8 cellular contexts compared by ENCODE assay signal in the genomic region with DNA sequence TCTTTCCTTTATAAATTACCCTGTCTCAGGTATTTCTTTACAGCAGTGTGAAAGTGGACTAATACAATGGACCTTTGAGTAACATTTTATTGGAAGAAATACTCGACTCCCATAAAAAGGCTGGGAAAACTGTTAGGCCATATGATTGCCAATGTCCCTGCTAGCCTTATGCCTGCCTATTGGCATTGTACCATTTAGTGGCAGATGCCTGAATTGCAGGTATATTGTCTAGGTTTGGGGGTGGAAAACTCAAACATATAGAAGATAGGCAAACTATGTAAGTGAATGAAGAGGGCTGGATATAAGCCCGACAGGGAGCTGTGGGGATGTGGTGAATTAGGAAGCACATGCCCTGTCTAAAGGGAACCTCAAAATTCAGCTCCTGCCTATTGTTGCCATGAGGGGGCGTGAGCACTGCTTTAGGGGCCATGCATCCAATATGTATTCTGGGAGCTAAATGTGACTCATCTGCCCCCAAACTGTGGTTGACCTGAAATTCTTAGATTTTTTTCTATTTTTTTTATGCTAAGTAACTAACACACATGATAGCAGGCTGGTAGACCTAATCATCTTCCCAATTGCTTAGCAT.
DNase-seq lines count a peak whose midpoint lies in the region; ATAC-seq and TF ChIP-seq lines count a peak whose summit lies in the region.

No MANE protein-coding gene starts in this region.

- no peaks in the 10 kb centered on the region for H3K9me3 ChIP-seq in breast epithelium
- H3K9me3 ChIP-seq in MM.1S (replicated peaks; ENCODE audit: insufficient read depth, low read length), result no peaks in the 10 kb centered on the region
- no peaks in the 10 kb centered on the region for H3K9me3 ChIP-seq in CD4-positive, alpha-beta memory T cell (ENCODE audit: control insufficient read depth in 1 of 2, low read length in 2 of 2)

- H3K27ac Mint-ChIP-seq in MCF 10A (ENCODE audit: low read depth, unreplicated experiment), result no peak overlapping the region
- H3K27ac Mint-ChIP-seq in CD4-positive, alpha-beta memory T cell, result no peak overlapping the region

- H4K20me1 ChIP-seq in MM.1S (ENCODE audit: insufficient read depth, low read length), result no peaks in the 10 kb centered on the region

- no peaks in the 10 kb centered on the region for H3K9me2 ChIP-seq in MM.1S (replicated peaks; ENCODE audit: insufficient read depth, low read length)

- no peaks in the 10 kb centered on the region for H3K9me3 Mint-ChIP-seq in MCF 10A (ENCODE audit: unreplicated experiment)
- H3K9me3 Mint-ChIP-seq in CD4-positive, alpha-beta memory T cell, result peaks cover 0 to 5% (median 0%) of the 10 kb centered on the region in 8 donors

- no TSS peak for BruUV-seq in MCF 10A (replicated peaks; lab: Mats Ljungman, UMichigan)

- H3K36me3 ChIP-seq in breast epithelium, result no peaks in the 10 kb centered on the region
- H3K36me3 ChIP-seq in MM.1S (replicated peaks; ENCODE audit: insufficient read depth, low read length), result no peaks in the 10 kb centered on the region
- no peaks in the 10 kb centered on the region for H3K36me3 ChIP-seq in CD4-positive, alpha-beta memory T cell (ENCODE audit: insufficient read depth, low read length)

- H3K27ac ChIP-seq in breast epithelium, result no peak overlapping the region
- no peak overlapping the region for H3K27ac ChIP-seq in MM.1S (ENCODE audit: low read length)
- no peak overlapping the region for H3K27ac ChIP-seq in CD4-positive, alpha-beta memory T cell (ENCODE audit: low read depth, low read length)

- H3K27me3 Mint-ChIP-seq in MCF 10A (ENCODE audit: insufficient read depth, unreplicated experiment), result no peaks in the 10 kb centered on the region
- H3K27me3 Mint-ChIP-seq in CD4-positive, alpha-beta memory T cell, result peaks cover 9 to 12% of the 10 kb centered on the region in 2 donors

- H3K27me3 ChIP-seq in breast epithelium, result no peaks in the 10 kb centered on the region
- no peaks in the 10 kb centered on the region for H3K27me3 ChIP-seq in MM.1S (replicated peaks; ENCODE audit: insufficient read depth, low read length)
- no peaks in the 10 kb centered on the region for H3K27me3 ChIP-seq in CD4-positive, alpha-beta memory T cell (ENCODE audit: insufficient read depth, low read length)

- H3K9ac ChIP-seq in MM.1S (ENCODE audit: low read length), result no peak overlapping the region

- H2AFZ ChIP-seq in MM.1S (ENCODE audit: low read length), result no peak overlapping the region

- no peaks in the 10 kb centered on the region for H3K79me2 ChIP-seq in MM.1S (ENCODE audit: low read length)

- H3K4me1 ChIP-seq in breast epithelium (no peaks in the 10 kb centered on the region), MM.1S (ENCODE audit: low read length) (no peaks in the 10 kb centered on the region)
- H3K4me1 ChIP-seq in CD4-positive, alpha-beta memory T cell (ENCODE audit: insufficient read depth, low read length), result no peaks in the 10 kb centered on the region

- CTCF ChIA-PET in MCF 10A (lab: Yijun Ruan, JAX), result interaction anchor here (0.7 kb wide), 1 partner anchor 85 kb away, joined by 3 read pairs; no protein-coding TSS in a partner anchor
- CTCF ChIA-PET in CD4-positive, alpha-beta memory T cell (lab: Charles Lee; ENCODE audit: partially characterized antibody), result interaction anchor here (0.8 to 0.9 kb wide), 3 partner anchors 8 to 614 kb away, joined by 3 to 4 read pairs (median 3); no protein-coding TSS in a partner anchor

- no peaks in the 10 kb centered on the region for H3K4me1 Mint-ChIP-seq in MCF 10A (ENCODE audit: insufficient read depth, unreplicated experiment)
- no peaks in the 10 kb centered on the region for H3K4me1 Mint-ChIP-seq in CD4-positive, alpha-beta memory T cell

- TF ChIP-seq CTCF in MCF 10A (IDR thresholded peaks at IDR 0.05; ENCODE audit: unreplicated experiment) (peak; percentile 20), breast epithelium (IDR thresholded peaks at IDR 0.05) (no peak), MM.1S (IDR thresholded peaks at IDR 0.05; ENCODE audit: low read length) (peak; percentile 65), cardiac fibroblast (IDR thresholded peaks at IDR 0.05; ENCODE audit: low read depth, low read length) (peak; percentile 31), retinal pigment epithelial cell (conservative IDR thresholded peaks at IDR 0.05; ENCODE audit: low read depth, low read length) (peak; percentile 54)

- no peak for TF ChIP-seq POLR2A in breast epithelium (IDR thresholded peaks at IDR 0.05)

- H3K4me3 Mint-ChIP-seq in MCF 10A (ENCODE audit: unreplicated experiment), result no peak overlapping the region
- no peak overlapping the region for H3K4me3 Mint-ChIP-seq in CD4-positive, alpha-beta memory T cell

- POLR2A ChIA-PET in MCF 10A (lab: Yijun Ruan, JAX), result no interaction called here
- POLR2A ChIA-PET in CD4-positive, alpha-beta memory T cell (lab: Charles Lee; ENCODE audit: partially characterized antibody), result no interaction called here

- H3K36me3 Mint-ChIP-seq in MCF 10A (ENCODE audit: insufficient read depth, unreplicated experiment), result no peaks in the 10 kb centered on the region
- no peaks in the 10 kb centered on the region for H3K36me3 Mint-ChIP-seq in CD4-positive, alpha-beta memory T cell

- H3K4me3 ChIP-seq in breast epithelium, result no peak overlapping the region
- H3K4me3 ChIP-seq in MM.1S (ENCODE audit: low read length), result no peak overlapping the region
- no peak overlapping the region for H3K4me3 ChIP-seq in cardiac fibroblast (replicated peaks in 1 of 2; ENCODE audit: low read depth in 2 of 2, low read length in 2 of 2)
- H3K4me3 ChIP-seq in retinal pigment epithelial cell (ENCODE audit: low read length), result no peak overlapping the region
- no peak overlapping the region for H3K4me3 ChIP-seq in CD4-positive, alpha-beta memory T cell (ENCODE audit: low read length in 2 of 2)

- DNase-seq in MCF 10A (ENCODE audit: unreplicated experiment), result peak; percentile 64
- DNase-seq in breast epithelium (ENCODE audit: low spot score in 2 of 2), result no peak
- peak; percentile 62 for DNase-seq in MM.1S
- peak; percentile 31 to 58 for DNase-seq in cardiac fibroblast (ENCODE audit: low read depth in 2 of 2)
- no peak for DNase-seq in retinal pigment epithelial cell (ENCODE audit: low read depth)
- DNase-seq in CD4-positive, alpha-beta memory T cell, result no peak
- DNase-seq in medulla oblongata (ENCODE audit: extremely low spot score), result no peak

- no peak for ATAC-seq in HG02571 (IDR thresholded peaks at IDR 0.05; ENCODE audit: unreplicated experiment)

- intact Hi-C loops in MCF 10A (cut with micrococcal nuclease) (no loop called here), breast epithelium (cut with DNase I; ENCODE audit: low total_unique reads) (no loop called here)
- intact Hi-C loops in CD4-positive, alpha-beta memory T cell (cut with micrococcal nuclease), result no loop called here

- no peaks in the 10 kb centered on the region for H3F3A ChIP-seq in MM.1S (ENCODE audit: insufficient read depth, low read length)

- no peak overlapping the region for H3K4me2 ChIP-seq in MM.1S (ENCODE audit: low read depth, low read length)

Comparison
In these comparisons a context has a peak if more than half of its experiments do, and no peak if none do; other contexts are left out.
1. DNase-seq: peak in MCF 10A (single experiment), MM.1S (single experiment) and cardiac fibroblast (2 of 2); none in breast epithelium (0 of 2), retinal pigment epithelial cell (single experiment), CD4-positive, alpha-beta memory T cell (0 of 5) and medulla oblongata (single experiment).
2. CTCF ChIP-seq: peak in MCF 10A (single experiment), MM.1S (single experiment), cardiac fibroblast (single experiment) and retinal pigment epithelial cell (single experiment); none in breast epithelium (0 of 3).